17 cellular contexts compared by ENCODE assay signal in the genomic region with DNA sequence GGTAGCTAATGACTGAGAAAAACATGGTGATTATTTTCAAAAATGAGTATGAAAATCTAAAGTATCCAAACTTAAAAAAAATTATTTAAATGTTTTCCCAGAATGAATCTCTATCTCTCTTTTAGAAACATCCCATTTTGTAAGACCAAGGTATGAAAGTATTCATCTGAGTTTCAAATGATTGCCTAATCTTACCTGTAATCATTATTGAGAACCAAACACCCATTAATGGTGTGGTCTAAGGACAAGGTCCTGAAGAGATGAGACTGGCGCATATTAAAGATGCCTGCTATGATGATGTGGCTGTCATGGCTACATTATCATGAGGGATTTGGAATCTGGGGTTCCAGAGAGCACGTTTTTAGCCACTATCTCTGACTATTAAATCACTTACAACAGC.
DNase-seq lines count a peak whose midpoint lies in the region; ATAC-seq, FAIRE-seq and TF ChIP-seq lines count a peak whose summit lies in the region.
"Had no signal": no experiment of that assay in that cellular context is flagged by ENCODE, and none has a peak within 500 bp of the region (broad histone marks: within the 10 kb centered on the region; RNA-seq: fewer than 3 reads in every experiment).

No MANE protein-coding gene starts in this region.

- no peaks in the 10 kb centered on the region for H3K79me2 ChIP-seq in HCT116 (ENCODE audit: insufficient read depth, low read length)
- H3K79me2 ChIP-seq in K562 (ENCODE audit: control insufficient read depth, insufficient read depth, low read length), result no peaks in the 10 kb centered on the region

- BruUV-seq in HCT116 (replicated peaks; lab: Mats Ljungman, UMichigan), result no TSS peak
- no TSS peak for BruUV-seq in K562 (replicated peaks; lab: Mats Ljungman, UMichigan)

- H3K27me3 ChIP-seq in HCT116 (ENCODE audit: insufficient read depth, low read length), result no peaks in the 10 kb centered on the region
- H3K27me3 ChIP-seq in K562 (ENCODE audit: control insufficient read depth in 2 of 2, insufficient read depth in 2 of 2, low read length in 2 of 2), result no peaks in the 10 kb centered on the region
- H3K27me3 ChIP-seq in left lung, result no peaks in the 10 kb centered on the region
- H3K27me3 ChIP-seq in SJCRH30, result no peaks in the 10 kb centered on the region
- H3K27me3 ChIP-seq: BLaER1 had no signal

- no peak overlapping the region for H3K4me3 ChIP-seq in HCT116 (replicated peaks in 1 of 2; ENCODE audit: low read depth in 1 of 2, low read length in 2 of 2)
- no peak overlapping the region for H3K4me3 ChIP-seq in K562
- H3K4me3 ChIP-seq in left lung, result no peak overlapping the region
- H3K4me3 ChIP-seq in SJCRH30, result no peak overlapping the region
- H3K4me3 ChIP-seq: BLaER1 had no signal

- H3K4me1 ChIP-seq in HCT116 (ENCODE audit: control insufficient read depth in 1 of 2, insufficient read depth in 2 of 2, low read length in 2 of 2), result peaks cover 5 to 6% of the 10 kb centered on the region in 2 experiments
- peaks cover 3 to 29% of the 10 kb centered on the region in 2 experiments; a peak in 4 of 5 replicates for H3K4me1 ChIP-seq in K562 (replicated peaks in 1 of 2; ENCODE audit: control insufficient read depth in 2 of 2, insufficient read depth in 2 of 2, low read length in 2 of 2)
- peaks cover 5 to 16% of the 10 kb centered on the region in 2 donors for H3K4me1 ChIP-seq in left lung
- peaks cover 34% of the 10 kb centered on the region for H3K4me1 ChIP-seq in SJCRH30
- H3K4me1 ChIP-seq: BLaER1 had no signal

- in situ Hi-C loops in K562 (cut with MboI), result no loop called here

- no peak overlapping the region for H3K9ac ChIP-seq in HCT116 (ENCODE audit: low read length)
- no peak overlapping the region for H3K9ac ChIP-seq in K562 (ENCODE audit: insufficient read depth in 1 of 2, low read depth in 2 of 2, low read length in 2 of 2)
- H3K9ac ChIP-seq: BLaER1 had no signal

- ATAC-seq in HCT116, result no peak
- ATAC-seq in K562, result no peak
- ATAC-seq in left lung, result no peak
- ATAC-seq in stimulated activated effector memory CD8-positive, alpha-beta T cell treated with anti-CD3 and anti-CD28 coated beads, Interleukin-12 subunit alpha, Interleukin-12 subunit beta, amount 100 ng/mL, for 72 hours, result no peak
- ATAC-seq in HG03457 (IDR thresholded peaks at IDR 0.05; ENCODE audit: unreplicated experiment), result no peak
- ATAC-seq in omental fat pad (ENCODE audit: low FRiP score), result no peak
- no peak for ATAC-seq in HG02678 (IDR thresholded peaks at IDR 0.05; ENCODE audit: unreplicated experiment)
- ATAC-seq: activated CD4-positive, CD25-positive, alpha-beta regulatory T cell treated with anti-CD3 and anti-CD28 coated beads, Interleukin-2, amount 50 U/mL, for 24 hours; stimulated activated naive CD8-positive, alpha-beta T cell treated with anti-CD3 and anti-CD28 coated beads, Interleukin-15, amount 100 ng/mL, for 72 hours had no signal

- H3K27ac ChIP-seq in HCT116 (ENCODE audit: low read depth, low read length) (no peak overlapping the region), K562 (ENCODE audit: extremely low read depth, low read depth, low read length) (no peak overlapping the region), left lung (peak overlapping the region; percentile 38 to 76), SJCRH30 (no peak overlapping the region)
- H3K27ac ChIP-seq: BLaER1 had no signal

- H3K4me2 ChIP-seq in HCT116 (ENCODE audit: low read length) (no peak overlapping the region), K562 (ENCODE audit: insufficient read depth, low read length) (no peak overlapping the region)
- H3K4me2 ChIP-seq: BLaER1 had no signal

- no peaks in the 10 kb centered on the region for H3K9me1 ChIP-seq in K562 (ENCODE audit: control insufficient read depth, insufficient read depth, low read length)

- no peak for FAIRE-seq in K562 (lab: Jason Lieb, UNC)

- intact Hi-C loops in HCT116 (cut with micrococcal nuclease) (no loop called here), K562 (cut with micrococcal nuclease) (no loop called here), left lung (cut with DNase I) (no loop called here)

- no peaks in the 10 kb centered on the region for H3K36me3 Mint-ChIP-seq in stimulated activated effector memory CD8-positive, alpha-beta T cell treated with anti-CD3 and anti-CD28 coated beads, Interleukin-12 subunit alpha, Interleukin-12 subunit beta, amount 100 ng/mL, for 72 hours
- H3K36me3 Mint-ChIP-seq: activated naive CD4-positive, alpha-beta T cell treated with anti-CD3 and anti-CD28 coated beads, Interleukin-2, amount 10 ng/mL, durations not matched to agents 7 days and 5 days had no signal

- no peak for TF ChIP-seq POLR2A in HCT116 (IDR thresholded peaks at IDR 0.05; ENCODE audit: borderline replicate concordance, extremely low read depth, insufficient read depth, insufficient read length)
- TF ChIP-seq POLR2A in K562 (conservative IDR thresholded peaks at IDR 0.05), result no peak

- H3K36me3 ChIP-seq in HCT116 (ENCODE audit: control insufficient read depth in 1 of 2, insufficient read depth in 2 of 2, low read length in 2 of 2) (no peaks in the 10 kb centered on the region), K562 (ENCODE audit: control insufficient read depth, insufficient read depth, low read length) (no peaks in the 10 kb centered on the region), left lung (no peaks in the 10 kb centered on the region), SJCRH30 (no peaks in the 10 kb centered on the region)
- H3K36me3 ChIP-seq: BLaER1 had no signal

- WGBS in K562 (ENCODE audit: insufficient coverage, low coverage, missing lambda C conversion rate), result 47% methylated on average over 2 of the region's 2 CpGs

- H4K20me1 ChIP-seq in HCT116 (ENCODE audit: insufficient read depth) (no peaks in the 10 kb centered on the region), K562 (replicated peaks; ENCODE audit: control insufficient read depth, insufficient read depth, low read length) (no peaks in the 10 kb centered on the region)
- H4K20me1 ChIP-seq: BLaER1 had no signal

- H3K9me2 ChIP-seq in HCT116 (ENCODE audit: insufficient read depth), result no peaks in the 10 kb centered on the region

- RAD21 ChIA-PET in HCT116 (lab: Charles Lee; ENCODE audit: low non-redundant PET in 1 of 2, low total read pairs in 2 of 2, uncharacterized antibody in 2 of 2, unreplicated experiment in 2 of 2), result no interaction called here

- no peaks in the 10 kb centered on the region for H3K9me3 Mint-ChIP-seq in stimulated activated effector memory CD8-positive, alpha-beta T cell treated with anti-CD3 and anti-CD28 coated beads, Interleukin-12 subunit alpha, Interleukin-12 subunit beta, amount 100 ng/mL, for 72 hours
- H3K9me3 Mint-ChIP-seq: activated naive CD4-positive, alpha-beta T cell treated with anti-CD3 and anti-CD28 coated beads, Interleukin-2, amount 10 ng/mL, durations not matched to agents 7 days and 5 days; stimulated activated naive CD8-positive, alpha-beta T cell treated with anti-CD3 and anti-CD28 coated beads, Interleukin-15, amount 100 ng/mL, for 72 hours; T-helper 1 cell treated with Interleukin-12 subunit alpha and Interleukin-12 subunit beta and Interleukin-4 antibody, amounts not matched to agents 30 μg/mL and 1 μg/mL, for 36 hours had no signal

- POLR2A ChIA-PET in HCT116 (lab: Charles Lee), result no interaction called here
- POLR2A ChIA-PET in K562 (lab: Yijun Ruan, JAX), result no interaction called here

- no peaks in the 10 kb centered on the region for H3K4me1 Mint-ChIP-seq in stimulated activated effector memory CD8-positive, alpha-beta T cell treated with anti-CD3 and anti-CD28 coated beads, Interleukin-12 subunit alpha, Interleukin-12 subunit beta, amount 100 ng/mL, for 72 hours
- H3K4me1 Mint-ChIP-seq: activated naive CD4-positive, alpha-beta T cell treated with anti-CD3 and anti-CD28 coated beads, Interleukin-2, amount 10 ng/mL, durations not matched to agents 7 days and 5 days; stimulated activated naive CD8-positive, alpha-beta T cell treated with anti-CD3 and anti-CD28 coated beads, Interleukin-15, amount 100 ng/mL, for 72 hours had no signal

- TF ChIP-seq RAD21 in HCT116 (IDR thresholded peaks at IDR 0.05; ENCODE audit: low read depth), result no peak
- no peak for TF ChIP-seq RAD21 in K562 (CRISPR knock-in tag; conservative IDR thresholded peaks at IDR 0.05 in 1 of 2, IDR thresholded peaks at IDR 0.05 in 1 of 2)

- H3K4me3 Mint-ChIP-seq in stimulated activated effector memory CD8-positive, alpha-beta T cell treated with anti-CD3 and anti-CD28 coated beads, Interleukin-12 subunit alpha, Interleukin-12 subunit beta, amount 100 ng/mL, for 72 hours, result no peak overlapping the region
- H3K4me3 Mint-ChIP-seq: activated naive CD4-positive, alpha-beta T cell treated with anti-CD3 and anti-CD28 coated beads, Interleukin-2, amount 10 ng/mL, durations not matched to agents 7 days and 5 days; stimulated activated naive CD8-positive, alpha-beta T cell treated with anti-CD3 and anti-CD28 coated beads, Interleukin-15, amount 100 ng/mL, for 72 hours; T-helper 1 cell treated with Interleukin-12 subunit alpha and Interleukin-12 subunit beta and Interleukin-4 antibody, amounts not matched to agents 30 μg/mL and 1 μg/mL, for 36 hours had no signal

- H2AFZ ChIP-seq in HCT116 (ENCODE audit: low read depth, low read length, poor library complexity, severe bottlenecking), result no peak overlapping the region
- H2AFZ ChIP-seq in K562 (ENCODE audit: low read depth, low read length), result no peak overlapping the region

- H3K27ac Mint-ChIP-seq in stimulated activated effector memory CD8-positive, alpha-beta T cell treated with anti-CD3 and anti-CD28 coated beads, Interleukin-12 subunit alpha, Interleukin-12 subunit beta, amount 100 ng/mL, for 72 hours, result peak overlapping the region; percentile 29
- H3K27ac Mint-ChIP-seq: activated naive CD4-positive, alpha-beta T cell treated with anti-CD3 and anti-CD28 coated beads, Interleukin-2, amount 10 ng/mL, durations not matched to agents 7 days and 5 days; stimulated activated naive CD8-positive, alpha-beta T cell treated with anti-CD3 and anti-CD28 coated beads, Interleukin-15, amount 100 ng/mL, for 72 hours; T-helper 1 cell treated with Interleukin-12 subunit alpha and Interleukin-12 subunit beta and Interleukin-4 antibody, amounts not matched to agents 30 μg/mL and 1 μg/mL, for 36 hours had no signal

- H3K9me3 ChIP-seq in HCT116 (ENCODE audit: control insufficient read depth in 1 of 2, insufficient read depth in 1 of 2, low read depth in 1 of 2, low read length in 2 of 2), result no peaks in the 10 kb centered on the region
- H3K9me3 ChIP-seq in K562 (replicated peaks; ENCODE audit: control insufficient read depth, insufficient read depth, low read depth, low read length), result no peaks in the 10 kb centered on the region
- H3K9me3 ChIP-seq in left lung, result no peaks in the 10 kb centered on the region
- H3K9me3 ChIP-seq in SJCRH30 (replicated peaks), result no peaks in the 10 kb centered on the region
- H3K9me3 ChIP-seq: BLaER1 had no signal

- CTCF ChIA-PET in HCT116 (lab: Charles Lee) (no interaction called here), K562 (lab: Yijun Ruan, JAX; ENCODE audit: low intra/inter-chr PET ratio) (no interaction called here)

- no peak for TF ChIP-seq EP300 in K562 (IDR thresholded peaks at IDR 0.05; ENCODE audit: low read length)

- no peak for DNase-seq in HCT116 (ENCODE audit: low read depth, low spot score)
- DNase-seq in K562 (ENCODE audit: extremely low read depth in 1 of 4, low spot score in 3 of 4), result no peak
- no peak for DNase-seq in left lung
- no peak for DNase-seq in stimulated activated effector memory CD8-positive, alpha-beta T cell treated with anti-CD3 and anti-CD28 coated beads, Interleukin-12 subunit alpha, Interleukin-12 subunit beta, amount 100 ng/mL, for 72 hours (ENCODE audit: low spot score in 2 of 2)
- no peak for DNase-seq in SJCRH30
- DNase-seq in omental fat pad (ENCODE audit: low spot score), result no peak
- DNase-seq: activated naive CD4-positive, alpha-beta T cell treated with anti-CD3 and anti-CD28 coated beads, Interleukin-2, amount 10 ng/mL, durations not matched to agents 7 days and 5 days; central memory CD4-positive, alpha-beta T cell; hippocampal formation; NCI-H2081; NCI-H748 treated with DMSO at 0.1 percent for 48 hours; stimulated activated naive CD8-positive, alpha-beta T cell treated with anti-CD3 and anti-CD28 coated beads, Interleukin-15, amount 100 ng/mL, for 72 hours had no signal

- TF ChIP-seq CTCF in HCT116 (IDR thresholded peaks at IDR 0.05 in 2 of 3, conservative IDR thresholded peaks at IDR 0.05 in 1 of 3; ENCODE audit: borderline replicate concordance in 1 of 3, insufficient read depth in 1 of 3, low read depth in 2 of 3, low read length in 2 of 3), result no peak
- no peak for TF ChIP-seq CTCF in K562 (IDR thresholded peaks at IDR 0.05 in 2 of 3, conservative IDR thresholded peaks at IDR 0.05 in 1 of 3; ENCODE audit: insufficient read depth in 2 of 3, low read depth in 1 of 3, low read length in 3 of 3)
- no peak for TF ChIP-seq CTCF in left lung (IDR thresholded peaks at IDR 0.05)
- TF ChIP-seq CTCF in omental fat pad (IDR thresholded peaks at IDR 0.05), result no peak

Comparison
In these comparisons a context has a peak if more than half of its experiments do, and no peak if none do; other contexts are left out.
1. H3K27ac ChIP-seq: peak in left lung (2 of 2); none in HCT116 (single experiment), K562 (single experiment) and SJCRH30 (single experiment).
2. Of the 22 proteins assayed by ChIP-seq in both K562 and HCT116: peak only in K562: none; only in HCT116: none; in both: CEBPB; in neither: 21.